In genomic region chr10:1048732-1049424, GRCh38 we compare ENCODE assay signal across 9 cellular contexts. TPM values are rescaled to one million over a fixed set of nuclear protein-coding genes. Genes with fewer than 3 reads are reported as not detected.
DNase-seq lines count a peak whose midpoint lies in the region; ATAC-seq, FAIRE-seq and TF ChIP-seq lines count a peak whose summit lies in the region.
"Had no signal": no experiment of that assay in that cellular context is flagged by ENCODE, and none has a peak within 500 bp of the region (broad histone marks: within the 10 kb centered on the region; RNA-seq: fewer than 3 reads in every experiment).

Gene IDI1 (minus strand): TSS chr10:1049119. CDS start chr10:1049003, 116 bp downstream.

- no peaks in the 10 kb centered on the region for H3K9me3 ChIP-seq in BE2C
- H3K9me3 ChIP-seq in kidney (ENCODE audit: control insufficient read depth in 1 of 2, low read length in 2 of 2): no peaks in the 10 kb centered on the region

- TF ChIP-seq CTCF in BE2C (IDR thresholded peaks at IDR 0.05; ENCODE audit: low read depth, low read length): no peak
- no peak for TF ChIP-seq CTCF in kidney (IDR thresholded peaks at IDR 0.05; ENCODE audit: borderline replicate concordance, extremely low read depth, insufficient read depth)

- H3K4me1 ChIP-seq in BE2C (no peaks in the 10 kb centered on the region; the same call in none of the 2 replicates), kidney (ENCODE audit: control insufficient read depth in 1 of 2, insufficient read depth in 1 of 2, low read depth in 1 of 2, low read length in 2 of 2) (peaks cover 10 to 12% of the 10 kb centered on the region in 2 donors)

- peak within 1 kb of the TSS; percentile 92 to 95 for H3K9ac ChIP-seq in kidney (ENCODE audit: low read length in 2 of 2)

- FAIRE-seq in GM19239 (lab: Jason Lieb, UNC) (peak; percentile 89), kidney (lab: Jason Lieb, UNC) (no peak)
- FAIRE-seq: islet of Langerhans had no signal

- DNase-seq in BE2C (peak; percentile 98), GM19239 (ENCODE audit: insufficient read length, low spot score) (peak; percentile 78), NCI-H510A treated with DMSO at 0.1 percent for 48 hours (lab: John Stamatoyannopoulos, UW) (peak; percentile 85), cerebellum (ENCODE audit: low spot score) (peak; percentile 98), kidney (peak; percentile 99)
- DNase-seq in activated CD4-positive, alpha-beta T cell treated with anti-CD3 and anti-CD28 coated beads for 24 hours (ENCODE audit: low read depth in 2 of 2): peak; percentile 90
- DNase-seq in stimulated activated CD4-positive, alpha-beta T cell treated with anti-CD3 and anti-CD28 coated beads, Interleukin-15, amount 100 ng/mL, for 1 hour (ENCODE audit: low read depth in 1 of 2, low spot score in 1 of 2): peak; percentile 92 to 93

- H3K4me3 ChIP-seq in BE2C (ENCODE audit: low read depth, low read length) (peak within 1 kb of the TSS; percentile 89), kidney (ENCODE audit: low read length in 2 of 2) (peak within 1 kb of the TSS; percentile 95)

- H3K27ac ChIP-seq in kidney (ENCODE audit: low read depth in 2 of 2, low read length in 2 of 2): peak within 1 kb of the TSS; percentile 100

- ATAC-seq in HG03442 (IDR thresholded peaks at IDR 0.05; ENCODE audit: unreplicated experiment): peak; percentile 82

- H3K36me3 ChIP-seq in BE2C (no peaks in the 10 kb centered on the region; the same call in none of the 2 replicates), kidney (ENCODE audit: control insufficient read depth in 1 of 2, insufficient read depth in 2 of 2, low read length in 2 of 2) (peaks cover 5 to 8% of the 10 kb centered on the region in 2 donors)

- intact Hi-C loops in kidney (cut with DNase I): no loop called here

- no peaks in the 10 kb centered on the region for H3K27me3 ChIP-seq in BE2C

RNA-seq across cellular contexts. Expression of gene IDI1, which starts in this region (rescaled TPM):
- polyA plus RNA-seq in BE2C (2012; ENCODE audit: insufficient read depth, insufficient read length, low read depth): 30.6 TPM
- 67.2 TPM for total RNA-seq in cerebellum
- total RNA-seq in kidney: 27.5 TPM
- 59.7 TPM for polyA plus RNA-seq in kidney (ENCODE audit: insufficient read depth, low read depth, low replicate concordance)

Comparison
In these comparisons a context has a peak if more than half of its experiments do, and no peak if none do; other contexts are left out.
1. Peak in every context shown above with its lines: DNase-seq, ATAC-seq, H3K4me3 ChIP-seq and H3K27ac ChIP-seq.